Comparison of ENCODE assay signal across 9 cellular contexts in the genomic region with DNA sequence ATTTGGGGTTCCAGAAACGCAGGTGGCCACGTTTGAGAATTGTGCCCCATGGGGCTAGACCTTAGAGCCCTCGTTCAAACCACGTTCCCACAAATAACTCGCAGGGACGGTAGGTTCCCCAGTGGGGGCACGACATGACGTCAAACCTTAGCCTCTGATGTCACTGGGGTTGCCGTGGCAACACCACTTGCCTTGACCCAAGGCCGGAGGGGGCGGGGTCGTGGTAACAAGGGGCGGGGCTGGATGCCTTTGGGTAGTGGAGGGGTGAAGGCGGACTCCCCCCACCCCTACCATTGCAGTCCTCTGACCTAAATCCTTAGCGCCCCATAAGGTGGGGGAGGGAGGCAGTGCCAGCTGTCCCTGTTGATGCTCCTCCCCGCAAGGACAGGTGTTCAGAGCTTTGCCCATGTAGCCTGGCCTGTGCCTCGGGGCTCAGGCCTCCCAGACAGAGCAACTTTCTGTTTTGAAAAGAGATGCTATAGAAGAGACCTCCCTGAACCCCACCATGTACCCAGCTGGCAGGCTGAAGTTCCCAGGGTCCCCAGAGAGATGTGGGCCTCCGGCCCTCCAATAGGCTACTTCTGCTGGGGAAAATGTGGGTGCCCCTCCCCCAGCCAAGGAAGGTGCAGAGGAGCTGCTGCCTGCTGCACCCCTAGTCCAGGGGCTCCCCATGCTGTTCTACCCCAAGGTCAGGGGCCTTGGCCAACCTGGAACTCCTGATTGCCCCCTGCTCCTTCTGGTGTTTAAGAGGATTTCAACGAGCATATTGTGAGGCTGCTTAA. TPM values are rescaled to one million over a fixed set of nuclear protein-coding genes. Genes with fewer than 3 reads are reported as not detected.
DNase-seq lines count a peak whose midpoint lies in the region; ATAC-seq lines count a peak whose summit lies in the region.
"Had no signal": no experiment of that assay in that cellular context is flagged by ENCODE, and none has a peak within 500 bp of the region (broad histone marks: within the 10 kb centered on the region; RNA-seq: fewer than 3 reads in every experiment).

No MANE protein-coding gene starts in this region.

- POLR2A ChIA-PET in T-cell (lab: Charles Lee), result no interaction called here

- no peaks in the 10 kb centered on the region for H3K9me3 ChIP-seq in iPS-18a (ENCODE audit: control insufficient read depth, low read depth, low read length)

- peak overlapping the region; percentile 41 for H3K4me3 Mint-ChIP-seq in activated CD4-positive, alpha-beta T cell treated with anti-CD3 and anti-CD28 coated beads, Interleukin-2, amount 10 ng/mL, durations not matched to agents 24 days and 14 days
- H3K4me3 Mint-ChIP-seq in T-cell, result peak overlapping the region; percentile 62 to 64 (median 63)
- peak overlapping the region; percentile 44 to 49 for H3K4me3 Mint-ChIP-seq in stimulated activated naive CD8-positive, alpha-beta T cell treated with anti-CD3 and anti-CD28 coated beads, Interleukin-15, amount 100 ng/mL, for 72 hours

- H3K4me3 ChIP-seq in iPS-18a (ENCODE audit: low read length), result peak overlapping the region; percentile 32

- H3K27me3 Mint-ChIP-seq in activated CD4-positive, alpha-beta T cell treated with anti-CD3 and anti-CD28 coated beads, Interleukin-2, amount 10 ng/mL, durations not matched to agents 24 days and 14 days, result peaks cover 63% of the 10 kb centered on the region
- H3K27me3 Mint-ChIP-seq in T-cell, result peaks cover 24 to 40% of the 10 kb centered on the region in 2 donors
- H3K27me3 Mint-ChIP-seq in stimulated activated naive CD8-positive, alpha-beta T cell treated with anti-CD3 and anti-CD28 coated beads, Interleukin-15, amount 100 ng/mL, for 72 hours, result peaks cover 77% of the 10 kb centered on the region

- intact Hi-C loops in activated CD4-positive, alpha-beta T cell treated with anti-CD3 and anti-CD28 coated beads, Interleukin-2, amount 10 ng/mL, durations not matched to agents 24 days and 14 days (cut with micrococcal nuclease), result no loop called here

- ATAC-seq in T-cell (replicated peaks in 1 of 4), result no peak
- no peak for ATAC-seq in stimulated activated naive CD8-positive, alpha-beta T cell treated with anti-CD3 and anti-CD28 coated beads, Interleukin-15, amount 100 ng/mL, for 72 hours
- no peak for ATAC-seq in HG02571 (IDR thresholded peaks at IDR 0.05; ENCODE audit: unreplicated experiment)

- H3K9me3 Mint-ChIP-seq in activated CD4-positive, alpha-beta T cell treated with anti-CD3 and anti-CD28 coated beads, Interleukin-2, amount 10 ng/mL, durations not matched to agents 24 days and 14 days, result no peaks in the 10 kb centered on the region
- H3K9me3 Mint-ChIP-seq in T-cell, result no peaks in the 10 kb centered on the region
- no peaks in the 10 kb centered on the region for H3K9me3 Mint-ChIP-seq in stimulated activated naive CD8-positive, alpha-beta T cell treated with anti-CD3 and anti-CD28 coated beads, Interleukin-15, amount 100 ng/mL, for 72 hours

- no peak overlapping the region for H3K27ac Mint-ChIP-seq in activated CD4-positive, alpha-beta T cell treated with anti-CD3 and anti-CD28 coated beads, Interleukin-2, amount 10 ng/mL, durations not matched to agents 24 days and 14 days
- H3K27ac Mint-ChIP-seq in T-cell, result peak overlapping the region in 1 of 2 donors; percentile 22
- H3K27ac Mint-ChIP-seq in stimulated activated naive CD8-positive, alpha-beta T cell treated with anti-CD3 and anti-CD28 coated beads, Interleukin-15, amount 100 ng/mL, for 72 hours, result no peak overlapping the region

- no peak overlapping the region for H3K27ac ChIP-seq in iPS-18a (ENCODE audit: low read length)
- H3K27ac ChIP-seq: HL-60 had no signal

- no peaks in the 10 kb centered on the region for H3K4me1 Mint-ChIP-seq in activated CD4-positive, alpha-beta T cell treated with anti-CD3 and anti-CD28 coated beads, Interleukin-2, amount 10 ng/mL, durations not matched to agents 24 days and 14 days
- H3K4me1 Mint-ChIP-seq in T-cell, result peaks cover 0 to 5% (median 5%) of the 10 kb centered on the region in 3 donors
- H3K4me1 Mint-ChIP-seq in stimulated activated naive CD8-positive, alpha-beta T cell treated with anti-CD3 and anti-CD28 coated beads, Interleukin-15, amount 100 ng/mL, for 72 hours, result peaks cover 12% of the 10 kb centered on the region

- CTCF ChIA-PET in T-cell (lab: Charles Lee), result interaction anchor here in 1 of 2 donors (0.6 kb wide), 1 partner anchor 33 kb away, joined by 9 read pairs; no protein-coding TSS in a partner anchor

- no peak overlapping the region for H3K9ac ChIP-seq in iPS-18a (ENCODE audit: low read length)

- peaks cover 48% of the 10 kb centered on the region for H3K27me3 ChIP-seq in iPS-18a (ENCODE audit: control insufficient read depth, insufficient read depth, low read length)

- H3K4me1 ChIP-seq in iPS-18a (ENCODE audit: control insufficient read depth, low read depth, low read length), result peaks cover 17% of the 10 kb centered on the region

- H3K36me3 Mint-ChIP-seq in activated CD4-positive, alpha-beta T cell treated with anti-CD3 and anti-CD28 coated beads, Interleukin-2, amount 10 ng/mL, durations not matched to agents 24 days and 14 days (ENCODE audit: low read depth), result no peaks in the 10 kb centered on the region
- H3K36me3 Mint-ChIP-seq in T-cell, result no peaks in the 10 kb centered on the region

- DNase-seq in activated CD4-positive, alpha-beta T cell treated with anti-CD3 and anti-CD28 coated beads, Interleukin-2, amount 10 ng/mL, durations not matched to agents 24 days and 14 days, result peak; percentile 66
- DNase-seq in activated CD4-positive, alpha-beta T cell treated with anti-CD3 and anti-CD28 coated beads, Interleukin-2, amount 50 U/mL, for 4 hours, result no peak
- DNase-seq in T-cell (peak in 13 of 34 experiments; percentile 5 to 31 (median 10)), NK-92 (lab: John Stamatoyannopoulos, UW; ENCODE audit: unreplicated experiment) (no peak), NCI-H1436 (lab: John Stamatoyannopoulos, UW) (no peak)
- DNase-seq in stimulated activated naive CD8-positive, alpha-beta T cell treated with anti-CD3 and anti-CD28 coated beads, Interleukin-15, amount 100 ng/mL, for 72 hours, result no peak

- no peaks in the 10 kb centered on the region for H3K36me3 ChIP-seq in iPS-18a (ENCODE audit: control insufficient read depth, low read depth, low read length)

RNA-seq across cellular contexts. Expression of gene FAM222A, which starts 1.9 kb away (rescaled TPM):
- total RNA-seq in activated CD4-positive, alpha-beta T cell treated with anti-CD3 and anti-CD28 coated beads, Interleukin-2, amount 10 ng/mL, durations not matched to agents 24 days and 14 days, result 1.3 and 1.5 TPM in 2 replicates
- total RNA-seq in T-cell, result 1 to 10 TPM in 4 of 5 donors, under 1 TPM in 1; 0.95 to 4.2 (median 1.6) TPM
